ENCODE assay signal across 16 cellular contexts in the genomic region with DNA sequence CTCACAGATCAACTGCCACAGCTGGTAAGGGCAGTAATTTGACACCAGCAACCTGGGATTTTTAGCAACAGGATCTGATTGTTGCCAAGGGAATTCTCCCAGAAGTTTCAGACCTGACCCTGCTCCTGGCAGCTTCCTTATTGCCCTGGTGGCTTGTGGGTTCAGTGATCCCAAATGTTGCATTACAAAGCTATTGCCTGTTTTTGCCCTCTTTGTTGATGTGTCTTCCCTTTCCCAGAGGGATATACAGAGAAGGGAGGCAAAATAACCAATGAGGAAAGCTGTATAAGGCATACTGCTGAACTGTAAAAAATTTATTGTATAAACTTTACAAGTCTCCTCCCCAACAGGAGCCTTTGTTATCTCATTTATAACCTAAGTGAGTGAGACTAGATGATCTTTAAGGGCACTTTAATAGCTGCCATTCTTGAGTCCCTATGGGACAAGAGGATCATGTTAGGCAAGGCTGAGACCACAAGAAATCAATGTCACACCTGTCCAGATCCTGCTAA. TPM values are rescaled to one million over a fixed set of nuclear protein-coding genes. Genes with fewer than 3 reads are reported as not detected.
DNase-seq lines count a peak whose midpoint lies in the region; ATAC-seq, FAIRE-seq and TF ChIP-seq lines count a peak whose summit lies in the region.
"Had no signal": no experiment of that assay in that cellular context is flagged by ENCODE, and none has a peak within 500 bp of the region (broad histone marks: within the 10 kb centered on the region; RNA-seq: fewer than 3 reads in every experiment).

No MANE protein-coding gene starts in this region.

- H3K4me1 ChIP-seq in Loucy (ENCODE audit: insufficient read depth, low read length, poor library complexity, severe bottlenecking) (peaks cover 70% of the 10 kb centered on the region), GM12878 (ENCODE audit: control insufficient read depth, insufficient read depth, low read length) (peaks cover 55% of the 10 kb centered on the region), pancreas (no peaks in the 10 kb centered on the region)
- H3K4me1 ChIP-seq: esophagus muscularis mucosa had no signal

- no TSS peak for BruUV-seq in GM12878 (replicated peaks; lab: Mats Ljungman, UMichigan)

- peaks cover 50% of the 10 kb centered on the region for H3K79me2 ChIP-seq in Loucy (ENCODE audit: insufficient read depth, low read length)
- no peaks in the 10 kb centered on the region for H3K79me2 ChIP-seq in GM12878 (ENCODE audit: control insufficient read depth, insufficient read depth, low read length)

- no peaks in the 10 kb centered on the region for H3K36me3 ChIP-seq in Loucy (ENCODE audit: insufficient read depth, low read length)
- no peaks in the 10 kb centered on the region for H3K36me3 ChIP-seq in GM12878 (ENCODE audit: control insufficient read depth in 2 of 2, insufficient read depth in 2 of 2, low read length in 1 of 2)
- no peaks in the 10 kb centered on the region for H3K36me3 ChIP-seq in pancreas
- H3K36me3 ChIP-seq: esophagus muscularis mucosa had no signal

- H3K4me3 ChIP-seq in Loucy (ENCODE audit: low read length, poor library complexity, severe bottlenecking): peak overlapping the region; percentile 79
- no peak overlapping the region for H3K4me3 ChIP-seq in GM12878
- H3K4me3 ChIP-seq in pancreas: peak overlapping the region in 1 of 4 donors; percentile 7

- H4K20me1 ChIP-seq in Loucy (ENCODE audit: insufficient read depth, low read length, poor library complexity, severe bottlenecking) (peaks cover 4% of the 10 kb centered on the region), GM12878 (ENCODE audit: control insufficient read depth, insufficient read depth) (no peaks in the 10 kb centered on the region)

- SMC1A ChIA-PET in GM12878 (lab: Charles Lee; ENCODE audit: uncharacterized antibody, unreplicated experiment): interaction anchor here (0.5 to 10.6 kb wide), 26 partner anchors 8 to 511 kb away, joined by 3 to 85 read pairs (median 5); a partner anchor contains a TSS

- CTCF ChIA-PET in GM12878 (lab: Yijun Ruan, JAX): interaction anchor here (1.0 to 7.0 kb wide), 20 partner anchors 8 to 714 kb away, joined by 3 to 47 read pairs (median 4); no protein-coding TSS in a partner anchor

- in situ Hi-C loops in GM12878 (cut with MboI): loop anchor here (25.0 kb wide), 1 partner anchor 1805 kb away; a partner anchor contains a TSS

- H3F3A ChIP-seq in Loucy (ENCODE audit: low read depth): peaks cover 9% of the 10 kb centered on the region

- FAIRE-seq in GM12878 (lab: Jason Lieb, UNC) (no peak), pancreas (lab: Jason Lieb, UNC) (peak; percentile 75)
- FAIRE-seq: H1 had no signal

- H3K9me3 ChIP-seq in Loucy (ENCODE audit: insufficient read depth, low read depth, low read length) (no peaks in the 10 kb centered on the region), GM12878 (replicated peaks; ENCODE audit: control insufficient read depth, insufficient read depth, low read length) (no peaks in the 10 kb centered on the region), pancreas (no peaks in the 10 kb centered on the region)
- H3K9me3 ChIP-seq: esophagus muscularis mucosa had no signal

- H3K27ac ChIP-seq in GM12878 (ENCODE audit: control insufficient read depth, insufficient read depth) (peak overlapping the region; percentile 87), pancreas (no peak overlapping the region)
- H3K27ac ChIP-seq: esophagus muscularis mucosa had no signal

- TF ChIP-seq POLR2A in GM12878 (IDR thresholded peaks at IDR 0.05; ENCODE audit: low read depth, low read length): no peak

- no peaks in the 10 kb centered on the region for H3K27me3 ChIP-seq in Loucy (ENCODE audit: insufficient read depth, low read length, poor library complexity, severe bottlenecking)
- H3K27me3 ChIP-seq in GM12878 (replicated peaks in 1 of 2; ENCODE audit: control insufficient read depth in 2 of 2, insufficient read depth in 2 of 2, low read length in 1 of 2): no peaks in the 10 kb centered on the region
- peaks cover 0 to 4% (median 0%) of the 10 kb centered on the region in 4 donors for H3K27me3 ChIP-seq in pancreas

- peak; percentile 23 for DNase-seq in DMS153 (lab: John Stamatoyannopoulos, UW)
- DNase-seq in GM12878 (ENCODE audit: low read depth, low spot score): no peak
- peak in 1 of 6 donors; percentile 5 for DNase-seq in pancreas
- no peak for DNase-seq in KG1 (lab: John Stamatoyannopoulos, UW)
- DNase-seq: activated CD4-positive, CD25-positive, alpha-beta regulatory T cell treated with anti-CD3 and anti-CD28 coated beads, Interleukin-2, amount 50 U/mL, for 72 hours; activated naive CD4-positive, alpha-beta T cell treated with anti-CD3 and anti-CD28 coated beads, Interleukin-2, amount 50 U/mL, for 16 hours; NCI-H1694; right cardiac atrium had no signal

- peak overlapping the region; percentile 92 for H3K4me2 ChIP-seq in Loucy (ENCODE audit: low read depth, low read length, poor library complexity, severe bottlenecking)
- H3K4me2 ChIP-seq in GM12878 (ENCODE audit: control insufficient read depth, insufficient read depth): peak overlapping the region; percentile 21; the same call in 1 of the 2 replicates

- H3K9ac ChIP-seq in Loucy (ENCODE audit: low read depth, low read length, poor library complexity, severe bottlenecking) (peak overlapping the region; percentile 99), GM12878 (ENCODE audit: control insufficient read depth, insufficient read depth, low read length) (0 out of 2 replicates have a peak overlapping the region, but pooled peaks have one; percentile 15)

- RAD21 ChIA-PET in GM12878 (lab: Charles Lee; ENCODE audit: unreplicated experiment): interaction anchor here (0.6 to 4.8 kb wide), 20 partner anchors 8 to 714 kb away, joined by 3 to 47 read pairs (median 4); a partner anchor contains a TSS

- no peak for TF ChIP-seq RAD21 in GM12878 (IDR thresholded peaks at IDR 0.05; ENCODE audit: insufficient read depth, low read depth, low read length)

- no peak; the same call in 1 of the 2 replicates for TF ChIP-seq CTCF in Loucy (conservative IDR thresholded peaks at IDR 0.05; ENCODE audit: low read length)
- TF ChIP-seq CTCF in GM12878 (IDR thresholded peaks at IDR 0.05 in 2 of 3, conservative IDR thresholded peaks at IDR 0.05 in 1 of 3; ENCODE audit: control insufficient read depth in 2 of 3, extremely low read depth in 1 of 3, insufficient read depth in 1 of 3, low read depth in 3 of 3, low read length in 3 of 3): no peak
- TF ChIP-seq CTCF in pancreas (IDR thresholded peaks at IDR 0.05): no peak

- intact Hi-C loops in GM12878 (cut with micrococcal nuclease; ENCODE audit: unreplicated experiment): loop anchor here (5.0 to 10.0 kb wide), 4 partner anchors 150 to 717 kb away; no protein-coding TSS in a partner anchor
- intact Hi-C loops in pancreas (cut with DNase I): no loop called here

- no peaks in the 10 kb centered on the region for H3K9me2 ChIP-seq in Loucy (replicated peaks; ENCODE audit: low read depth, low read length)

- no peak for TF ChIP-seq EP300 in GM12878 (IDR thresholded peaks at IDR 0.05; ENCODE audit: borderline replicate concordance in 1 of 2, control insufficient read depth in 1 of 2, low read depth in 2 of 2, low read length in 2 of 2)

- POLR2A ChIA-PET in GM12878 (lab: Charles Lee): interaction anchor here (0.9 to 3.2 kb wide), 9 partner anchors 12 to 311 kb away, joined by 3 to 18 read pairs (median 4); no protein-coding TSS in a partner anchor

- H2AFZ ChIP-seq in Loucy (ENCODE audit: low read length) (no peak overlapping the region), GM12878 (ENCODE audit: control insufficient read depth, low read depth, low read length) (no peak overlapping the region)

- ATAC-seq in GM12878: no peak
- peak; percentile 40 to 67 (median 54) for ATAC-seq in pancreas
- ATAC-seq in GM18868 (IDR thresholded peaks at IDR 0.05; ENCODE audit: unreplicated experiment): no peak
- no peak for ATAC-seq in HG02840 (IDR thresholded peaks at IDR 0.05; ENCODE audit: low FRiP score, unreplicated experiment)
- ATAC-seq: right cardiac atrium, SK-N-SH treated with all-trans-retinoic acid at 6 μM for 48 hours had no signal

TF ChIP-seq in GM12878, 131 proteins besides CTCF, POLR2A, EP300 and RAD21:
- TF ChIP-seq EED (IDR thresholded peaks at IDR 0.05; ENCODE audit: low read depth): no peak
- TF ChIP-seq MTA2 (IDR thresholded peaks at IDR 0.05; ENCODE audit: low read depth): no peak

RNA-seq across cellular contexts. Expression of a gene that starts 22.2 kb away (rescaled TPM):
- total RNA-seq in GM12878 (2013; cell fraction: nucleolus; rRNA removed): not detected in 2 replicates
- total RNA-seq in GM12878 (2014; rRNA removed) (not detected in 2 replicates), GM12878 (2014; rRNA removed; fragmentation: Illumina TruSeq; extraction: Trizol) (not detected in 2 replicates), GM12878 (2021) (0.13 and 0.36 TPM in 2 replicates), pancreas (10 to 100 TPM in 3 of 6 donors, 1 to 10 TPM in 3; 1.4 to 42.6 (median 8.5) TPM)
- polyA plus RNA-seq in GM12878 (2011; ENCODE audit: low read depth): not detected
- polyA plus RNA-seq in GM12878 (2011; rRNA removed) (0.05 TPM in 1 of 2 replicates, not detected in the other), GM12878 (2014; fragmentation: Illumina TruSeq; extraction: Trizol) (not detected in 2 replicates), GM12878 (2014; fragmentation: Nextera tagmentation; extraction: Ambion mirVana) (not detected), GM12878 (2014; rRNA removed) (not detected in 2 replicates), GM12878 (2016; fragmentation: Nextera tagmentation; extraction: Ambion mirVana) (not detected), pancreas (1 to 10 TPM; 4.2 to 5.1 TPM)
- 0.05 and 0.06 TPM in 2 replicates for polyA plus RNA-seq in GM12878 (2011; cell fraction: cytosol; rRNA removed)
- polyA plus RNA-seq in GM12878 (2011; cell fraction: nucleus; rRNA removed): 0.10 TPM in 1 of 2 replicates, not detected in the other
- not detected in 2 replicates for polyA plus RNA-seq in GM12878 (2012)
- polyA minus RNA-seq in GM12878 (2011; rRNA and poly(A)+ RNA removed): 0.15 TPM in 1 of 2 replicates, not detected in the other
- polyA minus RNA-seq in GM12878 (2011; cell fraction: cytosol; rRNA and poly(A)+ RNA removed): not detected in 2 replicates
- not detected in 2 replicates for polyA minus RNA-seq in GM12878 (2011; cell fraction: nucleus; rRNA and poly(A)+ RNA removed)
- total RNA-seq: chondrocyte, H1, HT-29 had no signal
- polyA plus RNA-seq: H1 had no signal

Comparison
In these comparisons a context has a peak if more than half of its experiments do, and no peak if none do; other contexts are left out.
1. ATAC-seq: peak in pancreas (4 of 4); none in GM12878 (single experiment), GM18868 (single experiment) and HG02840 (single experiment).